ENCODE assay signal across 1 cellular context in genomic region chr2:130005862-130006261, GRCh38.
TF ChIP-seq lines count a peak whose summit lies in the region.

No MANE protein-coding gene starts in this region.

TF ChIP-seq in H1, 55 proteins besides CTCF, POLR2A, EP300 and RAD21:
- TF ChIP-seq TBP (IDR thresholded peaks at IDR 0.05; ENCODE audit: low read depth, low read length): peak; percentile 41; the same call in 1 of the 2 replicates
